1 cellular context compared by ENCODE assay signal in the genomic region with DNA sequence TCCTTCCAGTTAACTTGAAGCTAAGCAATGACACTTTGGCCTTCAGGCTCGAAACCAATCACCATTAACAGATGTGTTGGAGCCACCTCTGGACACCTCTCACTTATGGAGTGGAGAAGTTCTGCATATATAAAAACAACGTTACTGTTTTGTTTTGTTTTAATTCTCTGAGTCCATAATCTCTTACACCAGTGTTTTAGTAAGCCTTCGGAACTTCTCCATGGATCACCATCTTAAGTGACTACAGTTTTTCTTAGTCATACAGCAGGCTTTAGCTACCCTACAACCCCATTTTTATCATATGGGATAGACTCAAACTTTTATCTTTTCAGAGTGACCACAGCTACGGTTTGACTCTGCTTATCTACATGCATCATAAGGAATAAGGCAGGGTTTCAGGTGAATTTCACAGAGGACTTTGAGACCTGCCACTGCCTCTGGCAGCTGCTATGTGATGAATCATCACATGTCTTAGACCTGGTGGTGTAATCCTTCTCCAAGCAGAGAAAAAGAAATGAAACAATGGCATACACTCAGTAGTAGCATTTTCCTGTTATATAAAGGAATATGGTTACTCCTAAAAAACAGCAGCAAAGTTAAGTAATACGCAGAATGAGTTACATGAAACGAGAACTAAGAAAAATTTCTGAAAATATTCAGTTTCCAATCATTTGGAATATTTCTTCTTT.
TF ChIP-seq lines count a peak whose summit lies in the region.

No MANE protein-coding gene starts in this region.

TF ChIP-seq in SK-N-SH treated with all-trans-retinoic acid at 6 μM for 48 hours, 23 proteins besides CTCF, POLR2A, EP300 and RAD21 (continued from another document):
- TF ChIP-seq, protein P1, sequence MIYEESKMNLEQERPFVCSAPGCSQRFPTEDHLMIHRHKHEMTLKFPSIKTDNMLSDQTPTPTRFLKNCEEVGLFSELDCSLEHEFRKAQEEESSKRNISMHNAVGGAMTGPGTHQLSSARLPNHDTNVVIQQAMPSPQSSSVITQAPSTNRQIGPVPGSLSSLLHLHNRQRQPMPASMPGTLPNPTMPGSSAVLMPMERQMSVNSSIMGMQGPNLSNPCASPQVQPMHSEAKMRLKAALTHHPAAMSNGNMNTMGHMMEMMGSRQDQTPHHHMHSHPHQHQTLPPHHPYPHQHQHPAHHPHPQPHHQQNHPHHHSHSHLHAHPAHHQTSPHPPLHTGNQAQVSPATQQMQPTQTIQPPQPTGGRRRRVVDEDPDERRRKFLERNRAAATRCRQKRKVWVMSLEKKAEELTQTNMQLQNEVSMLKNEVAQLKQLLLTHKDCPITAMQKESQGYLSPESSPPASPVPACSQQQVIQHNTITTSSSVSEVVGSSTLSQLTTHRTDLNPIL (CRISPR knock-in tag; IDR thresholded peaks at IDR 0.05; ENCODE audit: low read depth) = no peak
- TF ChIP-seq ZNF565 (CRISPR knock-in tag; conservative IDR thresholded peaks at IDR 0.05; ENCODE audit: low read depth) = no peak
- no peak for TF ChIP-seq CSRNP3 (CRISPR knock-in tag; IDR thresholded peaks at IDR 0.05)
